Comparison of ENCODE assay signal across 8 cellular contexts in the genomic region with DNA sequence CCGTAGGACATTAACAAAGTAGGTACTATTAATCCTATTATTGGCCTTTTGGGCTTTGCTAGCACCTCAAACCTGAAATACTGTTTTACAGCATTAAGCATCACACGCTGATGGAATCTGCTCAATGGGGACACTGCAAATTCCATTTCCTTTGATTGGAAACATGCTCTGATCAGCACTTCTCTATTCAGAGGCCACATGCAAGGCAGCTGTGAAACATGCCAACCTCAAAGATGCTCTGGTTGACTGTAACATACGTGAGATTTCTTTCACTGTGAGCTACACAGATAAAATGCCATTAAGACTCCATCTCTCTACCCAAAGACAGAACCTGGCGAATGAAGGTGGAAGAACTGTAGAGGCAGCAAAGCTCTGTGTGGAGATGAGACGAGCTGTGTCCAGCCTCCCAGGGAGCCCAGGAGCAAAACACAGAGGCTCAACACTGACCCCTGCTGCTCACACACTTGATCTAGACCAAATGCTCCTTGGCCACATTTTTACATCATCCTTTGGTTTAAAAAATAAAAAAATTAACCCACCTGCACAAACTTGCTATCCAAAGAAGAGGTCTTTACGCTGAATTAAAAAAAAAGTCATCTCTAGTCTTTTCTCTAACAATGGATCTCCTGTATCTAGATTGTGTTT. TPM values are rescaled to one million over a fixed set of nuclear protein-coding genes. Genes with fewer than 3 reads are reported as not detected.
DNase-seq lines count a peak whose midpoint lies in the region; ATAC-seq and TF ChIP-seq lines count a peak whose summit lies in the region.

No MANE protein-coding gene starts in this region.

- no peaks in the 10 kb centered on the region for H3K27me3 ChIP-seq in CD8-positive, alpha-beta T cell (ENCODE audit: insufficient read depth, low read length)
- H3K27me3 ChIP-seq in adrenal gland, result no peaks in the 10 kb centered on the region

- no peak for TF ChIP-seq POLR2A in adrenal gland (IDR thresholded peaks at IDR 0.05)

- peaks cover 31% of the 10 kb centered on the region for H3K4me1 Mint-ChIP-seq in CD8-positive, alpha-beta T cell (ENCODE audit: low read depth)

- H3K27me3 Mint-ChIP-seq in CD8-positive, alpha-beta T cell (ENCODE audit: low read depth), result no peaks in the 10 kb centered on the region

- 54 to 93% (median 77%) methylated on average over 6 of the region's 6 CpGs for WGBS in adrenal gland, 4 donors

- peak in 5 of 7 experiments; percentile 27 to 55 (median 35) for DNase-seq in CD8-positive, alpha-beta T cell
- DNase-seq in SK-N-DZ (ENCODE audit: low spot score), result peak; percentile 51
- peak in 5 of 7 donors; percentile 29 to 66 (median 48) for DNase-seq in adrenal gland
- peak; percentile 46 for DNase-seq in iPS DF 4.7 (ENCODE audit: extremely low read depth, low spot score)
- DNase-seq in stimulated activated CD4-positive, alpha-beta T cell treated with anti-CD3 and anti-CD28 coated beads, TNF-alpha, amount 100 ng/mL, for 24 hours (ENCODE audit: low read depth in 3 of 3), result peak in 2 of 3 experiments; percentile 24 to 48
- DNase-seq in sciatic nerve (ENCODE audit: low spot score), result no peak

- H3K27ac Mint-ChIP-seq in CD8-positive, alpha-beta T cell, result peak overlapping the region; percentile 14

- H3K9me3 ChIP-seq in CD8-positive, alpha-beta T cell (ENCODE audit: low read length), result no peaks in the 10 kb centered on the region
- no peaks in the 10 kb centered on the region for H3K9me3 ChIP-seq in adrenal gland (replicated peaks in 1 of 3)

- CTCF ChIA-PET in CD8-positive, alpha-beta T cell (lab: Charles Lee), result interaction anchor here (0.6 to 1.1 kb wide), 2 partner anchors 12 to 13 kb away, joined by 3 read pairs; no protein-coding TSS in a partner anchor

- POLR2A ChIA-PET in CD8-positive, alpha-beta T cell (lab: Charles Lee), result no interaction called here

- intact Hi-C loops in CD8-positive, alpha-beta T cell (cut with DNase I, micrococcal nuclease), result loop anchor here (1.0 to 2.0 kb wide), 2 partner anchors 15 to 906 kb away; no protein-coding TSS in a partner anchor
- intact Hi-C loops in adrenal gland (cut with DNase I), result no loop called here
- intact Hi-C loops in sciatic nerve (cut with DNase I), result no loop called here

- H3K36me3 ChIP-seq in CD8-positive, alpha-beta T cell (ENCODE audit: insufficient read depth, low read length), result no peaks in the 10 kb centered on the region
- no peaks in the 10 kb centered on the region for H3K36me3 ChIP-seq in adrenal gland (replicated peaks in 1 of 2)

- peak; percentile 32 for TF ChIP-seq CTCF in CD8-positive, alpha-beta T cell (IDR thresholded peaks at IDR 0.05)
- TF ChIP-seq CTCF in adrenal gland (IDR thresholded peaks at IDR 0.05), result peak in 5 of 6 experiments; percentile 29 to 47 (median 42)

- H3K36me3 Mint-ChIP-seq in CD8-positive, alpha-beta T cell, result peaks cover 52% of the 10 kb centered on the region

- no peak overlapping the region for H3K27ac ChIP-seq in CD8-positive, alpha-beta T cell (ENCODE audit: low read depth, low read length)
- no peak overlapping the region for H3K27ac ChIP-seq in adrenal gland

- no peaks in the 10 kb centered on the region for H3K4me1 ChIP-seq in CD8-positive, alpha-beta T cell (ENCODE audit: insufficient read depth, low read length)
- H3K4me1 ChIP-seq in adrenal gland (replicated peaks in 1 of 2), result no peaks in the 10 kb centered on the region

- ATAC-seq in CD8-positive, alpha-beta T cell, result peak; percentile 77
- peak; percentile 93 for ATAC-seq in GM19035 (IDR thresholded peaks at IDR 0.05; ENCODE audit: unreplicated experiment)
- ATAC-seq in HG03139 (IDR thresholded peaks at IDR 0.05; ENCODE audit: unreplicated experiment), result peak; percentile 78
- no peak for ATAC-seq in sciatic nerve

- H3K4me3 ChIP-seq in CD8-positive, alpha-beta T cell (ENCODE audit: low read depth, low read length), result no peak overlapping the region
- H3K4me3 ChIP-seq in adrenal gland, result no peak overlapping the region

- H3K9me3 Mint-ChIP-seq in CD8-positive, alpha-beta T cell, result no peaks in the 10 kb centered on the region

- H3K4me3 Mint-ChIP-seq in CD8-positive, alpha-beta T cell, result no peak overlapping the region

RNA-seq across cellular contexts. Expression of a gene that starts 8.0 kb away (rescaled TPM):
- 10 to 100 TPM; 23.8 to 26.1 TPM for total RNA-seq in CD8-positive, alpha-beta T cell
- 36.9 and 37.8 TPM in 2 replicates for polyA plus RNA-seq in SK-N-DZ (2014; cell fraction: cytosol; rRNA removed)
- polyA plus RNA-seq in SK-N-DZ (2014; cell fraction: nucleus; rRNA removed), result 17.5 and 18.9 TPM in 2 replicates
- total RNA-seq in adrenal gland, result 10 to 100 TPM; 23.8 to 51.6 (median 43.4) TPM
- 10 to 100 TPM; 15.6 to 96.8 (median 24.5) TPM for polyA plus RNA-seq in adrenal gland
- 83.6 TPM for total RNA-seq in sciatic nerve

Comparison
In these comparisons a context has a peak if more than half of its experiments do, and no peak if none do; other contexts are left out.
1. intact Hi-C loops: an anchor here in CD8-positive, alpha-beta T cell (1.0 to 2.0 kb wide); none called in adrenal gland and sciatic nerve.